13 cellular contexts compared by ENCODE assay signal in the genomic region with DNA sequence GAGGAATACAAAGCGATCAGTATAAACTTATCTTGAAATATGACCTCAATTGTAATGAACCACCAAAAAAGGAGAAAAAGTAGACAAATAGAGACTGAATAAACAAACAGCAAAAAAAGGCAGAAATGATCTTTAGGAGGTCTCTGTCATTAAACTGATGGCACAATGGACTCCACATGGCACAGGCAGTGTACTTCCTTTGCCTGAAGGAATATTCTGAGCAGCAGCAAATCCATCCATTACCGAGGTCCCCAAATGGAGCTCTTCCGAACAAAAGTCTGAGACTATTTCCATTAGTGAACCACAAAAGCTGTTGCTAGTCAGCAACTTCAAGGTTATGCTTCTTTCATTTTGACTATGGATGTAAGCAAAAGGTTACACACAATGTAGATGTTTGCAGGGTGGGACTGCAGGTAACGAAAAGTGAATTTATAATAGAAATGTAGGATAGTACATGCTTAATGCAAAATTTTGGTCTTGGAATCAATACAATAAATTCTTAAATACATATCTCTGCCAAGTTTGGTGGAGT. TPM values are rescaled to one million over a fixed set of nuclear protein-coding genes. Genes with fewer than 3 reads are reported as not detected.
DNase-seq lines count a peak whose midpoint lies in the region; ATAC-seq, FAIRE-seq and TF ChIP-seq lines count a peak whose summit lies in the region.
"Had no signal": no experiment of that assay in that cellular context is flagged by ENCODE, and none has a peak within 500 bp of the region (broad histone marks: within the 10 kb centered on the region; RNA-seq: fewer than 3 reads in every experiment).

No MANE protein-coding gene starts in this region.

- peaks cover 27% of the 10 kb centered on the region for H3K79me2 ChIP-seq in GM12878 (ENCODE audit: control insufficient read depth, insufficient read depth, low read length)
- peaks cover 22% of the 10 kb centered on the region for H3K79me2 ChIP-seq in hepatocyte

- H3K4me2 ChIP-seq in GM12878 (ENCODE audit: control insufficient read depth, insufficient read depth): peak overlapping the region; percentile 52
- H3K4me2 ChIP-seq in hepatocyte: no peak overlapping the region

- TF ChIP-seq EP300 in GM12878 (IDR thresholded peaks at IDR 0.05; ENCODE audit: borderline replicate concordance in 1 of 2, control insufficient read depth in 1 of 2, low read depth in 2 of 2, low read length in 2 of 2): no peak

- H3K36me3 Mint-ChIP-seq in activated naive CD8-positive, alpha-beta T cell: peaks cover 23% of the 10 kb centered on the region
- peaks cover 49% of the 10 kb centered on the region for H3K36me3 Mint-ChIP-seq in activated naive CD8-positive, alpha-beta T cell treated with anti-CD3 and anti-CD28 coated beads for 36 hours

- RAD21 ChIA-PET in GM12878 (lab: Charles Lee; ENCODE audit: unreplicated experiment): interaction anchor here (0.8 to 1.8 kb wide), 11 partner anchors 9 to 481 kb away, joined by 3 to 8 read pairs (median 5); no protein-coding TSS in a partner anchor

- peak; percentile 65 for ATAC-seq in HG03095 (IDR thresholded peaks at IDR 0.05; ENCODE audit: unreplicated experiment)
- peak; percentile 76 for ATAC-seq in GM12878
- no peak for ATAC-seq in upper lobe of right lung
- ATAC-seq: natural killer cell treated with Interleukin-12 subunit alpha and Interleukin-12 subunit beta and Interleukin-15 and Interleukin-18, amount 100 ng/mL, for 72 hours had no signal

- H3K27me3 ChIP-seq in GM12878 (replicated peaks in 1 of 2; ENCODE audit: control insufficient read depth in 2 of 2, insufficient read depth in 2 of 2, low read length in 1 of 2): no peaks in the 10 kb centered on the region
- H3K27me3 ChIP-seq in upper lobe of right lung: no peaks in the 10 kb centered on the region
- H3K27me3 ChIP-seq in hepatocyte: no peaks in the 10 kb centered on the region

- peak overlapping the region; percentile 50 for H3K27ac ChIP-seq in GM12878 (ENCODE audit: control insufficient read depth, insufficient read depth)
- peak overlapping the region; percentile 69 for H3K27ac ChIP-seq in upper lobe of right lung
- H3K27ac ChIP-seq in hepatocyte: no peak overlapping the region
- H3K27ac ChIP-seq in RWPE1: no peak overlapping the region

- H3K4me3 Mint-ChIP-seq in activated naive CD8-positive, alpha-beta T cell: no peak overlapping the region
- no peak overlapping the region for H3K4me3 Mint-ChIP-seq in activated naive CD8-positive, alpha-beta T cell treated with anti-CD3 and anti-CD28 coated beads for 36 hours
- H3K4me3 Mint-ChIP-seq: natural killer cell treated with Interleukin-12 subunit alpha and Interleukin-12 subunit beta and Interleukin-15 and Interleukin-18, amount 100 ng/mL, for 72 hours had no signal

- H2AFZ ChIP-seq in GM12878 (ENCODE audit: control insufficient read depth, low read depth, low read length): no peak overlapping the region
- no peak overlapping the region for H2AFZ ChIP-seq in hepatocyte

- TF ChIP-seq RAD21 in GM12878 (IDR thresholded peaks at IDR 0.05; ENCODE audit: insufficient read depth, low read depth, low read length): no peak

- peak overlapping the region; percentile 2 for H3K27ac Mint-ChIP-seq in activated naive CD8-positive, alpha-beta T cell
- H3K27ac Mint-ChIP-seq in activated naive CD8-positive, alpha-beta T cell treated with anti-CD3 and anti-CD28 coated beads for 36 hours: no peak overlapping the region
- H3K27ac Mint-ChIP-seq: natural killer cell treated with Interleukin-12 subunit alpha and Interleukin-12 subunit beta and Interleukin-15 and Interleukin-18, amount 100 ng/mL, for 72 hours had no signal

- H3K4me3 ChIP-seq in GM12878 (peak overlapping the region; percentile 18), upper lobe of right lung (no peak overlapping the region), hepatocyte (no peak overlapping the region)

- H3K4me1 ChIP-seq in GM12878 (ENCODE audit: control insufficient read depth, insufficient read depth, low read length): peaks cover 27% of the 10 kb centered on the region
- peaks cover 43% of the 10 kb centered on the region for H3K4me1 ChIP-seq in upper lobe of right lung
- peaks cover 12% of the 10 kb centered on the region for H3K4me1 ChIP-seq in hepatocyte (ENCODE audit: insufficient read depth)

- in situ Hi-C loops in GM12878 (cut with MboI) (loop anchor here (5.0 kb wide), 2 partner anchors 143 to 338 kb away; partner anchors contain the start of gene GAB2), G401 (cut with HindIII; ENCODE audit: low sequenced_read_pairs) (no loop called here)

- no peak for DNase-seq in activated naive CD8-positive, alpha-beta T cell treated with anti-CD3 and anti-CD28 coated beads for 36 hours
- DNase-seq in GM12878 (ENCODE audit: low read depth, low spot score) (peak; percentile 36), upper lobe of right lung (no peak), G401 (ENCODE audit: low spot score) (no peak), hepatocyte (ENCODE audit: low spot score) (no peak), RWPE1 (ENCODE audit: low spot score) (no peak)
- DNase-seq: activated CD8-positive, alpha-beta memory T cell treated with anti-CD3 and anti-CD28 coated beads, Interleukin-2, amount 50 U/mL, for 48 hours; hippocampal formation; SHP77; stimulated activated CD4-positive, alpha-beta T cell treated with anti-CD3 and anti-CD28 coated beads, Interleukin-4, amount 100 ng/mL, for 24 hours had no signal

- H3K9me3 ChIP-seq in GM12878 (replicated peaks; ENCODE audit: control insufficient read depth, insufficient read depth, low read length): no peaks in the 10 kb centered on the region
- no peaks in the 10 kb centered on the region for H3K9me3 ChIP-seq in upper lobe of right lung
- no peaks in the 10 kb centered on the region for H3K9me3 ChIP-seq in hepatocyte (ENCODE audit: low read depth)

- H3K9me3 Mint-ChIP-seq in activated naive CD8-positive, alpha-beta T cell (ENCODE audit: low read depth): no peaks in the 10 kb centered on the region
- H3K9me3 Mint-ChIP-seq in activated naive CD8-positive, alpha-beta T cell treated with anti-CD3 and anti-CD28 coated beads for 36 hours: peaks cover 9% of the 10 kb centered on the region
- H3K9me3 Mint-ChIP-seq: natural killer cell treated with Interleukin-12 subunit alpha and Interleukin-12 subunit beta and Interleukin-15 and Interleukin-18, amount 100 ng/mL, for 72 hours had no signal

- H3K9me2 ChIP-seq in hepatocyte (replicated peaks; ENCODE audit: insufficient read depth): no peaks in the 10 kb centered on the region

- BruUV-seq in GM12878 (replicated peaks; lab: Mats Ljungman, UMichigan): no TSS peak

- H3K36me3 ChIP-seq in GM12878 (ENCODE audit: control insufficient read depth in 2 of 2, insufficient read depth in 2 of 2, low read length in 1 of 2): peaks cover 0 to 8% of the 10 kb centered on the region in 2 experiments; a peak in 2 of 4 replicates
- peaks cover 3% of the 10 kb centered on the region for H3K36me3 ChIP-seq in upper lobe of right lung
- no peaks in the 10 kb centered on the region for H3K36me3 ChIP-seq in hepatocyte (replicated peaks; ENCODE audit: insufficient read depth, low read depth)

- TF ChIP-seq CTCF in GM12878 (IDR thresholded peaks at IDR 0.05 in 2 of 3, conservative IDR thresholded peaks at IDR 0.05 in 1 of 3; ENCODE audit: control insufficient read depth in 2 of 3, extremely low read depth in 1 of 3, insufficient read depth in 1 of 3, low read depth in 3 of 3, low read length in 3 of 3): no peak
- no peak for TF ChIP-seq CTCF in upper lobe of right lung (IDR thresholded peaks at IDR 0.05)
- TF ChIP-seq CTCF in hepatocyte (IDR thresholded peaks at IDR 0.05; ENCODE audit: poor library complexity): no peak
- TF ChIP-seq CTCF in RWPE1 (conservative IDR thresholded peaks at IDR 0.05; ENCODE audit: low read depth): no peak

- POLR2A ChIA-PET in GM12878 (lab: Charles Lee) (interaction anchor here (0.6 to 1.4 kb wide), 3 partner anchors 24 to 143 kb away, joined by 3 read pairs; partner anchors contain the start of gene GAB2), RWPE1 (lab: Yijun Ruan, JAX; ENCODE audit: low non-redundant PET) (no interaction called here)

- peaks cover 46% of the 10 kb centered on the region for H3K4me1 Mint-ChIP-seq in activated naive CD8-positive, alpha-beta T cell (ENCODE audit: low read depth)
- peaks cover 52% of the 10 kb centered on the region for H3K4me1 Mint-ChIP-seq in activated naive CD8-positive, alpha-beta T cell treated with anti-CD3 and anti-CD28 coated beads for 36 hours

- no peaks in the 10 kb centered on the region for H4K20me1 ChIP-seq in GM12878 (ENCODE audit: control insufficient read depth, insufficient read depth)
- no peaks in the 10 kb centered on the region for H4K20me1 ChIP-seq in hepatocyte (ENCODE audit: insufficient read depth, poor library complexity, severe bottlenecking)

- no peak for TF ChIP-seq POLR2A in GM12878 (IDR thresholded peaks at IDR 0.05; ENCODE audit: low read depth, low read length)

- intact Hi-C loops in GM12878 (cut with micrococcal nuclease; ENCODE audit: unreplicated experiment): loop anchor here (5.0 to 10.0 kb wide), 3 partner anchors 95 to 483 kb away; partner anchors contain the start of genes ALG8 and NDUFC2
- intact Hi-C loops in upper lobe of right lung (cut with DNase I): loop anchor here (10.0 kb wide), 1 partner anchor 335 kb away; no protein-coding TSS in a partner anchor

- CTCF ChIA-PET in GM12878 (lab: Yijun Ruan, JAX) (interaction anchor here (1.0 to 1.9 kb wide), 8 partner anchors 13 to 333 kb away, joined by 3 to 18 read pairs (median 4); partner anchors contain the start of gene GAB2), RWPE1 (lab: Yijun Ruan, JAX) (no interaction called here)

- no peaks in the 10 kb centered on the region for H3K27me3 Mint-ChIP-seq in activated naive CD8-positive, alpha-beta T cell
- no peaks in the 10 kb centered on the region for H3K27me3 Mint-ChIP-seq in activated naive CD8-positive, alpha-beta T cell treated with anti-CD3 and anti-CD28 coated beads for 36 hours
- H3K27me3 Mint-ChIP-seq: natural killer cell treated with Interleukin-12 subunit alpha and Interleukin-12 subunit beta and Interleukin-15 and Interleukin-18, amount 100 ng/mL, for 72 hours had no signal

- 13% methylated on average over 4 of the region's 4 CpGs for WGBS in GM12878 (ENCODE audit: insufficient coverage, insufficient replicate concordance, low lambda C conversion rate, missing lambda C conversion rate)
- 79% methylated on average over 4 of the region's 4 CpGs for WGBS in hepatocyte (ENCODE audit: low lambda C conversion rate, missing lambda C conversion rate)

- FAIRE-seq in GM12878 (lab: Jason Lieb, UNC): peak; percentile 44

- H3K9ac ChIP-seq in GM12878 (ENCODE audit: control insufficient read depth, insufficient read depth, low read length): no peak overlapping the region

- SMC1A ChIA-PET in GM12878 (lab: Charles Lee; ENCODE audit: uncharacterized antibody, unreplicated experiment): interaction anchor here (0.6 to 1.8 kb wide), 14 partner anchors 15 to 337 kb away, joined by 3 to 13 read pairs (median 3); partner anchors contain the start of gene NARS2

RNA-seq across cellular contexts. Expression of gene NARS2, which starts 14.5 kb away (rescaled TPM):
- 10 to 100 TPM; 25.7 to 32.3 TPM for total RNA-seq in activated naive CD8-positive, alpha-beta T cell treated with anti-CD3 and anti-CD28 coated beads for 36 hours
- 79.0 and 88.5 TPM in 2 replicates for total RNA-seq in GM12878 (2013; cell fraction: nucleolus; rRNA removed)
- 26.3 and 34.3 TPM in 2 replicates for total RNA-seq in GM12878 (2014; rRNA removed)
- total RNA-seq in GM12878 (2014; rRNA removed; fragmentation: Illumina TruSeq; extraction: Trizol): 34.0 and 34.7 TPM in 2 replicates
- total RNA-seq in GM12878 (2021): 23.0 and 23.3 TPM in 2 replicates
- polyA plus RNA-seq in GM12878 (2011; ENCODE audit: low read depth): 8.9 TPM
- polyA plus RNA-seq in GM12878 (2011; rRNA removed): 38.6 and 58.8 TPM in 2 replicates
- 11.6 and 12.9 TPM in 2 replicates for polyA plus RNA-seq in GM12878 (2011; cell fraction: cytosol; rRNA removed)
- polyA plus RNA-seq in GM12878 (2011; cell fraction: nucleus; rRNA removed): 18.0 and 20.2 TPM in 2 replicates
- polyA plus RNA-seq in GM12878 (2012): 20.1 and 22.9 TPM in 2 replicates
- 29.6 and 30.3 TPM in 2 replicates for polyA plus RNA-seq in GM12878 (2014; fragmentation: Illumina TruSeq; extraction: Trizol)
- 10 to 100 TPM; 41.3 to 42.0 TPM for polyA plus RNA-seq in GM12878 (2014; fragmentation: Nextera tagmentation; extraction: Ambion mirVana)
- polyA plus RNA-seq in GM12878 (2014; rRNA removed): 18.9 and 22.2 TPM in 2 replicates
- polyA plus RNA-seq in GM12878 (2016; fragmentation: Nextera tagmentation; extraction: Ambion mirVana): 10 to 100 TPM; 41.9 to 45.3 TPM
- polyA minus RNA-seq in GM12878 (2011; rRNA and poly(A)+ RNA removed): 16.3 and 20.9 TPM in 2 replicates
- 8.7 and 9.5 TPM in 2 replicates for polyA minus RNA-seq in GM12878 (2011; cell fraction: cytosol; rRNA and poly(A)+ RNA removed)
- 25.4 and 36.5 TPM in 2 replicates for polyA minus RNA-seq in GM12878 (2011; cell fraction: nucleus; rRNA and poly(A)+ RNA removed)
- 17.5 TPM for total RNA-seq in upper lobe of right lung
- total RNA-seq in G401 (2014; rRNA removed; shearing (Covaris generic)): 34.6 and 54.9 TPM in 2 replicates
- total RNA-seq in hepatocyte: 19.1 and 24.3 TPM in 2 replicates
- 13.5 and 17.5 TPM in 2 replicates for polyA plus RNA-seq in hepatocyte

Comparison
In these comparisons a context has a peak if more than half of its experiments do, and no peak if none do; other contexts are left out.
1. H3K27ac ChIP-seq: peak in GM12878 (single experiment) and upper lobe of right lung (single experiment); none in hepatocyte (single experiment) and RWPE1 (single experiment).